In genomic region chr6:166106076-166106686, GRCh38 we compare ENCODE assay signal across 8 cellular contexts.
DNase-seq lines count a peak whose midpoint lies in the region; ATAC-seq and TF ChIP-seq lines count a peak whose summit lies in the region.

No MANE protein-coding gene starts in this region.

- no peak overlapping the region for H3K27ac Mint-ChIP-seq in activated naive CD4-positive, alpha-beta T cell treated with anti-CD3 and anti-CD28 coated beads for 36 hours
- no peak overlapping the region for H3K27ac Mint-ChIP-seq in progenitor cell of endocrine pancreas

- H3K9me3 Mint-ChIP-seq in activated naive CD4-positive, alpha-beta T cell treated with anti-CD3 and anti-CD28 coated beads for 36 hours = peaks cover 10% of the 10 kb centered on the region
- peaks cover 10% of the 10 kb centered on the region for H3K9me3 Mint-ChIP-seq in progenitor cell of endocrine pancreas (ENCODE audit: low read depth)

- ATAC-seq in GM21576 (IDR thresholded peaks at IDR 0.05; ENCODE audit: unreplicated experiment) = peak; percentile 64

- TF ChIP-seq CTCF in progenitor cell of endocrine pancreas (IDR thresholded peaks at IDR 0.05; ENCODE audit: unreplicated experiment) = peak; percentile 97

- intact Hi-C loops in activated naive CD4-positive, alpha-beta T cell treated with anti-CD3 and anti-CD28 coated beads for 36 hours (cut with micrococcal nuclease) = loop anchor here (1.0 to 10.0 kb wide), 6 partner anchors 75 to 671 kb away; no protein-coding TSS in a partner anchor

- no peak overlapping the region for H3K4me3 Mint-ChIP-seq in activated naive CD4-positive, alpha-beta T cell treated with anti-CD3 and anti-CD28 coated beads for 36 hours
- no peak overlapping the region for H3K4me3 Mint-ChIP-seq in progenitor cell of endocrine pancreas (ENCODE audit: low read depth)

- no peaks in the 10 kb centered on the region for H3K36me3 Mint-ChIP-seq in activated naive CD4-positive, alpha-beta T cell treated with anti-CD3 and anti-CD28 coated beads for 36 hours (ENCODE audit: low read depth)
- no peaks in the 10 kb centered on the region for H3K36me3 Mint-ChIP-seq in progenitor cell of endocrine pancreas (ENCODE audit: insufficient read depth)

- peaks cover 9% of the 10 kb centered on the region for H3K27me3 Mint-ChIP-seq in activated naive CD4-positive, alpha-beta T cell treated with anti-CD3 and anti-CD28 coated beads for 36 hours (ENCODE audit: low read depth)
- peaks cover 19% of the 10 kb centered on the region for H3K27me3 Mint-ChIP-seq in progenitor cell of endocrine pancreas

- CTCF ChIA-PET in activated naive CD4-positive, alpha-beta T cell treated with anti-CD3 and anti-CD28 coated beads for 36 hours (lab: Charles Lee) = interaction anchor here (0.6 to 2.5 kb wide), 15 partner anchors 10 to 377 kb away, joined by 3 to 29 read pairs (median 4); partner anchors contain the start of gene TBXT

- peaks cover 2% of the 10 kb centered on the region for H3K4me1 Mint-ChIP-seq in activated naive CD4-positive, alpha-beta T cell treated with anti-CD3 and anti-CD28 coated beads for 36 hours (ENCODE audit: low read depth)
- no peaks in the 10 kb centered on the region for H3K4me1 Mint-ChIP-seq in progenitor cell of endocrine pancreas (ENCODE audit: low read depth)

- peak; percentile 64 for DNase-seq in DMS53 treated with DMSO at 0.1 percent for 48 hours (lab: John Stamatoyannopoulos, UW; ENCODE audit: unreplicated experiment)
- peak; percentile 59 to 60 for DNase-seq in Kasumi-1 (lab: John Stamatoyannopoulos, UW)
- DNase-seq in RPMI8226 = peak; percentile 75
- peak; percentile 86 for DNase-seq in activated naive CD4-positive, alpha-beta T cell treated with anti-CD3 and anti-CD28 coated beads for 36 hours
- peak; percentile 68 for DNase-seq in glomerular visceral epithelial cell (ENCODE audit: extremely low spot score)
- DNase-seq in progenitor cell of endocrine pancreas (ENCODE audit: low spot score, unreplicated experiment) = peak; percentile 70
- DNase-seq in amniotic stem cell (lab: John Stamatoyannopoulos, UW) = no peak
